8 cellular contexts compared by ENCODE assay signal in the genomic region with DNA sequence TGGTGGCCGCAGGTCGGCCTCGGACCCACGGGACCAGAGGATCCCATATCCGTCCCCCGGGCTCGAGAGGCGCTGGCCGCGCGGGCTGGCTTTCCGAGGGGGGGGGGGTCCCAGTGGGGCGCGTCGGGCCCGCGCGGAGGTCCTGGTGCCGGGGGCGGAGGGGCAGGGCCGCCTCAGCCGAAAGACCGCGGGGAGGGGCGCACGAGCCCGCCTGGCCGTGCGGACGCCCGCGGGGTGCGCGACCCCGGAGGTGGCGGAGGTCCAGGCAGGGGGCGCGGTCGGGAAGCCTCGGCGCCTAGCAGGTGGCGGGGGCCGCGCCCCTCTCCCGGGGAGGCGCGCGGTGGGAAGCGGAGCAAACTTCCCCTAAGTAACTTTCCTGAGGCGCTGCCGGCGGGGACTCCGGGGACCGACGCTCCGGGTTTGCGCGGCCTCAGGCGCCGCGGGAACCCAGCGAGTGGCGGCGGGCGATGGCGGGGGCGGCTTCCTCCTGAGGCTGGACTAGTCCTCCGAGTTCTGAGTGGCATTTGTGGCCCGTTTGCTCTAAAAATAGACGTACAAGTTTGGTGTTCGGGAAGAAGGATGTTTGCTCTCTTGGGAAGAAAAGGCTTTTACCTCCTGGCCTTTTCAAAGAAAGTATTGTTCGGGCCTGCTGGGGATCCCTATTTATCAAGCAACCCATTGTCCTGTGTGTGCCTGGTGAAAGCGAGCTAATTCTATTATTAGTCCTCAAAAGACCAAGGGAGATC. TPM values are rescaled to one million over a fixed set of nuclear protein-coding genes. Genes with fewer than 3 reads are reported as not detected.
DNase-seq lines count a peak whose midpoint lies in the region; ATAC-seq and TF ChIP-seq lines count a peak whose summit lies in the region.

No MANE protein-coding gene starts in this region.

- peak; percentile 47 for ATAC-seq in GM19035 (IDR thresholded peaks at IDR 0.05; ENCODE audit: unreplicated experiment)

- POLR2A ChIA-PET in BJ (lab: Charles Lee) = no interaction called here

- H3K36me3 ChIP-seq in BJ (ENCODE audit: control insufficient read depth, insufficient read depth, low read length) = no peaks in the 10 kb centered on the region

- H3K27ac ChIP-seq in cingulate gyrus (ENCODE audit: low read depth, low read length) = peak overlapping the region; percentile 89

- peak overlapping the region; percentile 56 for H3K4me3 ChIP-seq in BJ (ENCODE audit: low read depth, low read length)

- no peak for DNase-seq in BJ (ENCODE audit: low read depth)
- DNase-seq in HK-2 (ENCODE audit: unreplicated experiment) = peak; percentile 59
- peak; percentile 23 for DNase-seq in SHP77 treated with DMSO at 0.1 percent for 48 hours (lab: John Stamatoyannopoulos, UW)
- DNase-seq in left kidney (ENCODE audit: low read depth, low spot score) = peak; percentile 87
- DNase-seq in stimulated activated CD4-positive, alpha-beta T cell treated with anti-CD3 and anti-CD28 coated beads, Interleukin-1b, Interleukin-23, amount 100 ng/mL, for 48 hours = peak; percentile 8
- DNase-seq in central memory CD4-positive, alpha-beta T cell = no peak

- CTCF ChIA-PET in BJ (lab: Yijun Ruan, JAX) = no interaction called here

- no peaks in the 10 kb centered on the region for H3K27me3 ChIP-seq in BJ (ENCODE audit: control insufficient read depth, insufficient read depth, low read length)

- TF ChIP-seq CTCF in BJ (IDR thresholded peaks at IDR 0.05; ENCODE audit: insufficient read depth, low read depth, low read length) = no peak

RNA-seq across cellular contexts. Expression of a gene that starts 26.4 kb away (rescaled TPM):
- polyA plus RNA-seq in BJ (2011; rRNA removed) = 21.3 and 30.2 TPM in 2 replicates
- 28.1 and 29.2 TPM in 2 replicates for polyA minus RNA-seq in BJ (2011; rRNA and poly(A)+ RNA removed)

Comparison
In these comparisons a context has a peak if more than half of its experiments do, and no peak if none do; other contexts are left out.
1. DNase-seq: peak in HK-2 (single experiment), SHP77 treated with DMSO at 0.1 percent for 48 hours (single experiment), left kidney (single experiment) and stimulated activated CD4-positive, alpha-beta T cell treated with anti-CD3 and anti-CD28 coated beads, Interleukin-1b, Interleukin-23, amount 100 ng/mL, for 48 hours (single experiment); none in BJ (single experiment) and central memory CD4-positive, alpha-beta T cell (single experiment).